In the genomic region with DNA sequence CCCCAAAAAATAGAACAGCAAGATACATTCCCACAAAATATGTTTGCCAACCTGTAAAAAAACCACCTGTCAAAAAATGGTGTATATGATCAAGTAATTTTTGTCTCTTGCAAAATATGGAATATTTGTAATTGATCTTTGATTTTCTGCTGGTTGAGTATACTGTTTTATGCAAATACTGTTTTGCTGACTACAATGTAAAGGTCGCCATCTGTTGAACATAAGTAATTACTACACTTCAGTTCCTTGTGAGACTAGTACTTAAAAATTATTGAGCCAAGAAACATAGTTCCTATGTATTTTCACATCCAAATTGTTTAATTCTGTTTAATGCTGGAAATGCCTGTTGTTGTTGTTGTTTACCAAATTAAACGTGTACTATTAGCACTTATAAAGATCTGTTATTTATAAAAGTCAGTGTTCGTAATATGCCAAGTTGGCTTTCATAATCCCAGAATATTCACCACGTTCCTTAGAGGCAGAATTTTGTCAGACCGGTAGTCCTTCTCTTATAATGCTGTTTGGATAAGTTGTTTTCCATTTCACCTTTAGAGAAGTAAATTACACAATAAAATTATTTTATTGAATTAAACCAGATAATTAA, we compare ENCODE assay signal across 9 cellular contexts.
DNase-seq lines count a peak whose midpoint lies in the region; ATAC-seq, FAIRE-seq and TF ChIP-seq lines count a peak whose summit lies in the region.
"Had no signal": no experiment of that assay in that cellular context is flagged by ENCODE, and none has a peak within 500 bp of the region (broad histone marks: within the 10 kb centered on the region; RNA-seq: fewer than 3 reads in every experiment).

No MANE protein-coding gene starts in this region.

- no peaks in the 10 kb centered on the region for H3K4me1 ChIP-seq in GM12878 (ENCODE audit: control insufficient read depth, insufficient read depth, low read length)

- POLR2A ChIA-PET in GM12878 (lab: Charles Lee): no interaction called here

- CTCF ChIA-PET in GM12878 (lab: Yijun Ruan, JAX): interaction anchor here (1.8 kb wide), 1 partner anchor 188 kb away, joined by 32 read pairs; no protein-coding TSS in a partner anchor

- no peak for TF ChIP-seq EP300 in GM12878 (IDR thresholded peaks at IDR 0.05; ENCODE audit: borderline replicate concordance in 1 of 2, control insufficient read depth in 1 of 2, low read depth in 2 of 2, low read length in 2 of 2)

- RAD21 ChIA-PET in GM12878 (lab: Charles Lee; ENCODE audit: unreplicated experiment): interaction anchor here (0.9 to 1.0 kb wide), 2 partner anchors 12 to 189 kb away, joined by 3 to 6 read pairs; no protein-coding TSS in a partner anchor

- H3K9ac ChIP-seq in GM12878 (ENCODE audit: control insufficient read depth, insufficient read depth, low read length): no peak overlapping the region

- peak; percentile 41 for FAIRE-seq in GM12878 (lab: Jason Lieb, UNC)

- intact Hi-C loops in GM12878 (cut with micrococcal nuclease; ENCODE audit: unreplicated experiment) (loop anchor here (1.0 to 10.0 kb wide), 3 partner anchors 190 to 801 kb away; no protein-coding TSS in a partner anchor), left colon (cut with DNase I, micrococcal nuclease) (loop anchor here (2.0 to 5.0 kb wide), 2 partner anchors 189 kb away; no protein-coding TSS in a partner anchor)

- TF ChIP-seq POLR2A in GM12878 (IDR thresholded peaks at IDR 0.05; ENCODE audit: low read depth, low read length): no peak

- WGBS in GM12878 (ENCODE audit: insufficient coverage, insufficient replicate concordance, low lambda C conversion rate, missing lambda C conversion rate): 62% methylated on average over 5 of the region's 5 CpGs

- H3K4me3 ChIP-seq in AG09309 (ENCODE audit: control insufficient read depth, low read depth, low read length) (no peak overlapping the region), GM12875 (ENCODE audit: low read depth, low read length) (no peak overlapping the region), GM12878 (no peak overlapping the region)

- H3K9me3 ChIP-seq in GM12878 (replicated peaks; ENCODE audit: control insufficient read depth, insufficient read depth, low read length): no peaks in the 10 kb centered on the region

- H4K20me1 ChIP-seq in GM12878 (ENCODE audit: control insufficient read depth, insufficient read depth): no peaks in the 10 kb centered on the region

- SMC1A ChIA-PET in GM12878 (lab: Charles Lee; ENCODE audit: uncharacterized antibody, unreplicated experiment): interaction anchor here (1.0 to 1.4 kb wide), 4 partner anchors 9 to 189 kb away, joined by 3 to 9 read pairs (median 3); no protein-coding TSS in a partner anchor

- no peak overlapping the region for H3K27ac ChIP-seq in GM12878 (ENCODE audit: control insufficient read depth, insufficient read depth)

- peak; percentile 89 for TF ChIP-seq RAD21 in GM12878 (IDR thresholded peaks at IDR 0.05; ENCODE audit: insufficient read depth, low read depth, low read length)

- no peak overlapping the region for H3K4me2 ChIP-seq in GM12878 (ENCODE audit: control insufficient read depth, insufficient read depth)

- in situ Hi-C loops in GM12878 (cut with MboI): loop anchor here (5.0 kb wide), 1 partner anchor 189 kb away; no protein-coding TSS in a partner anchor

- no TSS peak for BruUV-seq in GM12878 (replicated peaks; lab: Mats Ljungman, UMichigan)

- H3K36me3 ChIP-seq in GM12878 (ENCODE audit: control insufficient read depth in 2 of 2, insufficient read depth in 2 of 2, low read length in 1 of 2): peaks cover 0 to 2% of the 10 kb centered on the region in 2 experiments; a peak in 1 of 4 replicates

- ATAC-seq in HG02678 (IDR thresholded peaks at IDR 0.05; ENCODE audit: unreplicated experiment) (peak; percentile 86), GM12878 (peak; percentile 78), left colon (peak; percentile 76)

- no peak for DNase-seq in AG09309 (ENCODE audit: low read depth)
- peak; percentile 36 for DNase-seq in NCI-H2029 treated with DMSO at 0.1 percent for 48 hours (lab: John Stamatoyannopoulos, UW)
- DNase-seq in GM12878 (ENCODE audit: low read depth, low spot score): peak; percentile 8
- no peak for DNase-seq in left colon
- DNase-seq in activated T-cell treated with anti-CD3 and anti-CD28 coated beads, Interleukin-2, amount 50 U/mL, for 48 hours: no peak
- no peak for DNase-seq in stimulated activated CD4-positive, alpha-beta T cell treated with anti-CD3 and anti-CD28 coated beads, Interleukin-4, amount 100 ng/mL, for 4 hours
- DNase-seq: left cardiac atrium had no signal

- no peak overlapping the region for H2AFZ ChIP-seq in GM12878 (ENCODE audit: control insufficient read depth, low read depth, low read length)

- H3K27me3 ChIP-seq in GM12878 (replicated peaks in 1 of 2; ENCODE audit: control insufficient read depth in 2 of 2, insufficient read depth in 2 of 2, low read length in 1 of 2): no peaks in the 10 kb centered on the region

- H3K79me2 ChIP-seq in GM12878 (ENCODE audit: control insufficient read depth, insufficient read depth, low read length): no peaks in the 10 kb centered on the region

- TF ChIP-seq CTCF in AG09309 (IDR thresholded peaks at IDR 0.05; ENCODE audit: control insufficient read depth, insufficient read depth, low read depth, low read length, missing control alignments): peak; percentile 37
- 0 out of 2 replicates have a peak, but pooled peaks have one; percentile 22 for TF ChIP-seq CTCF in GM12875 (IDR thresholded peaks at IDR 0.05; ENCODE audit: borderline replicate concordance, insufficient read depth, low read depth, low read length)
- TF ChIP-seq CTCF in GM12878 (IDR thresholded peaks at IDR 0.05 in 2 of 3, conservative IDR thresholded peaks at IDR 0.05 in 1 of 3; ENCODE audit: control insufficient read depth in 2 of 3, extremely low read depth in 1 of 3, insufficient read depth in 1 of 3, low read depth in 3 of 3, low read length in 3 of 3): peak; percentile 45 to 76 (median 53); a peak in 4 of 6 replicates

TF ChIP-seq in GM12878, 131 proteins besides CTCF, POLR2A, EP300 and RAD21:
- no peak for TF ChIP-seq MEF2B (IDR thresholded peaks at IDR 0.05; ENCODE audit: partially characterized antibody, poor library complexity, severe bottlenecking)
- no peak for TF ChIP-seq DPF2 (IDR thresholded peaks at IDR 0.05)
- TF ChIP-seq, protein P1, sequence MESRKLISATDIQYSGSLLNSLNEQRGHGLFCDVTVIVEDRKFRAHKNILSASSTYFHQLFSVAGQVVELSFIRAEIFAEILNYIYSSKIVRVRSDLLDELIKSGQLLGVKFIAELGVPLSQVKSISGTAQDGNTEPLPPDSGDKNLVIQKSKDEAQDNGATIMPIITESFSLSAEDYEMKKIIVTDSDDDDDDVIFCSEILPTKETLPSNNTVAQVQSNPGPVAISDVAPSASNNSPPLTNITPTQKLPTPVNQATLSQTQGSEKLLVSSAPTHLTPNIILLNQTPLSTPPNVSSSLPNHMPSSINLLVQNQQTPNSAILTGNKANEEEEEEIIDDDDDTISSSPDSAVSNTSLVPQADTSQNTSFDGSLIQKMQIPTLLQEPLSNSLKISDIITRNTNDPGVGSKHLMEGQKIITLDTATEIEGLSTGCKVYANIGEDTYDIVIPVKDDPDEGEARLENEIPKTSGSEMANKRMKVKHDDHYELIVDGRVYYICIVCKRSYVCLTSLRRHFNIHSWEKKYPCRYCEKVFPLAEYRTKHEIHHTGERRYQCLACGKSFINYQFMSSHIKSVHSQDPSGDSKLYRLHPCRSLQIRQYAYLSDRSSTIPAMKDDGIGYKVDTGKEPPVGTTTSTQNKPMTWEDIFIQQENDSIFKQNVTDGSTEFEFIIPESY (IDR thresholded peaks at IDR 0.05): no peak
- TF ChIP-seq POU2F2 (IDR thresholded peaks at IDR 0.05; ENCODE audit: borderline replicate concordance, low read depth, low read length): peak; percentile 91; the same call in 2 of the 3 replicates
- no peak for TF ChIP-seq CHD4 (IDR thresholded peaks at IDR 0.05)
- peak; percentile 83; the same call in 1 of the 2 replicates for TF ChIP-seq SMC3 (IDR thresholded peaks at IDR 0.05; ENCODE audit: borderline replicate concordance, low read length)
- TF ChIP-seq MYC (IDR thresholded peaks at IDR 0.05; ENCODE audit: insufficient read depth, insufficient read length, insufficient replicate concordance, low read length, severe bottlenecking): no peak
- TF ChIP-seq RAD51 (IDR thresholded peaks at IDR 0.05): no peak
- TF ChIP-seq NFYA (IDR thresholded peaks at IDR 0.05; ENCODE audit: borderline replicate concordance, low read depth, low read length): no peak
- no peak for TF ChIP-seq IRF4 (IDR thresholded peaks at IDR 0.05; ENCODE audit: low read depth, low read length)
- no peak for TF ChIP-seq TCF7 (IDR thresholded peaks at IDR 0.05; ENCODE audit: borderline replicate concordance)
- TF ChIP-seq BCL11A (IDR thresholded peaks at IDR 0.05; ENCODE audit: low read depth, low read length): no peak
- peak; percentile 19 for TF ChIP-seq SKIL (IDR thresholded peaks at IDR 0.05; ENCODE audit: low read depth, poor library complexity, severe bottlenecking)

Comparison
In these comparisons a context has a peak if more than half of its experiments do, and no peak if none do; other contexts are left out.
1. DNase-seq: peak in NCI-H2029 treated with DMSO at 0.1 percent for 48 hours (single experiment) and GM12878 (single experiment); none in AG09309 (single experiment), left colon (0 of 2), activated T-cell treated with anti-CD3 and anti-CD28 coated beads, Interleukin-2, amount 50 U/mL, for 48 hours (0 of 2) and stimulated activated CD4-positive, alpha-beta T cell treated with anti-CD3 and anti-CD28 coated beads, Interleukin-4, amount 100 ng/mL, for 4 hours (0 of 2).
2. Peak in every context shown above with its lines, with median percentiles within 50 percentile points of each other: CTCF ChIP-seq and ATAC-seq.